10 cellular contexts compared by ENCODE assay signal in genomic region chr3:101938262-101938847, GRCh38.
DNase-seq lines count a peak whose midpoint lies in the region; ATAC-seq and TF ChIP-seq lines count a peak whose summit lies in the region.
"Had no signal": no experiment of that assay in that cellular context is flagged by ENCODE, and none has a peak within 500 bp of the region (broad histone marks: within the 10 kb centered on the region; RNA-seq: fewer than 3 reads in every experiment).

No MANE protein-coding gene starts in this region.

- H3K9me3 ChIP-seq in SK-N-SH (no peaks in the 10 kb centered on the region), RWPE2 (ENCODE audit: severe bottlenecking) (no peaks in the 10 kb centered on the region), smooth muscle cell (replicated peaks; ENCODE audit: low read depth) (no peaks in the 10 kb centered on the region), upper lobe of left lung (no peaks in the 10 kb centered on the region)

- no peak overlapping the region for H3K4me3 ChIP-seq in SK-N-SH (ENCODE audit: low read depth in 2 of 2, low read length in 1 of 2)
- no peak overlapping the region for H3K4me3 ChIP-seq in RWPE2 (ENCODE audit: severe bottlenecking)
- H3K4me3 ChIP-seq in smooth muscle cell: no peak overlapping the region
- H3K4me3 ChIP-seq in upper lobe of left lung: no peak overlapping the region

- H3F3A ChIP-seq in SK-N-SH (replicated peaks; ENCODE audit: insufficient read depth) (peaks cover 31% of the 10 kb centered on the region), smooth muscle cell (ENCODE audit: low read depth) (peaks cover 9% of the 10 kb centered on the region)

- H3K36me3 ChIP-seq in SK-N-SH (replicated peaks in 1 of 2; ENCODE audit: control insufficient read depth in 1 of 2, insufficient read depth in 2 of 2, low read length in 1 of 2): no peaks in the 10 kb centered on the region
- no peaks in the 10 kb centered on the region for H3K36me3 ChIP-seq in RWPE2 (ENCODE audit: low read depth)
- no peaks in the 10 kb centered on the region for H3K36me3 ChIP-seq in smooth muscle cell (ENCODE audit: low read depth)
- no peaks in the 10 kb centered on the region for H3K36me3 ChIP-seq in upper lobe of left lung

- H3K4me1 ChIP-seq in SK-N-SH (ENCODE audit: control insufficient read depth in 1 of 2, insufficient read depth in 2 of 2, low read depth in 1 of 2, low read length in 1 of 2) (peaks cover 10 to 57% of the 10 kb centered on the region in 2 experiments), RWPE2 (ENCODE audit: insufficient read depth, poor library complexity, severe bottlenecking) (peaks cover 39% of the 10 kb centered on the region), smooth muscle cell (ENCODE audit: low read depth) (peaks cover 22% of the 10 kb centered on the region), upper lobe of left lung (peaks cover 9 to 34% (median 27%) of the 10 kb centered on the region in 4 donors)

- no peak for TF ChIP-seq POLR2A in upper lobe of left lung (IDR thresholded peaks at IDR 0.05)

- TF ChIP-seq RAD21 in SK-N-SH (IDR thresholded peaks at IDR 0.05; ENCODE audit: low read length): no peak

- POLR2A ChIA-PET in SK-N-SH (lab: Yijun Ruan, JAX): no interaction called here

- H3K9me2 ChIP-seq in SK-N-SH: no peaks in the 10 kb centered on the region

- H4K20me1 ChIP-seq in SK-N-SH (ENCODE audit: insufficient read depth): no peaks in the 10 kb centered on the region
- H4K20me1 ChIP-seq in smooth muscle cell (ENCODE audit: low read depth): no peaks in the 10 kb centered on the region

- ATAC-seq in SK-N-SH treated with all-trans-retinoic acid at 6 μM for 48 hours (no peak), HG03060 (IDR thresholded peaks at IDR 0.05; ENCODE audit: low read depth, unreplicated experiment) (peak; percentile 30), RWPE2 (ENCODE audit: low read depth) (no peak), upper lobe of left lung (ENCODE audit: low FRiP score in 2 of 2) (no peak)

- H2AFZ ChIP-seq in SK-N-SH (ENCODE audit: low read depth) (peak overlapping the region; percentile 43), smooth muscle cell (ENCODE audit: low read depth) (peak overlapping the region; percentile 3)

- CTCF ChIA-PET in SK-N-SH (lab: Yijun Ruan, JAX): interaction anchor here (1.8 kb wide), 1 partner anchor 135 kb away, joined by 5 read pairs; no protein-coding TSS in a partner anchor

- peak overlapping the region; percentile 18; the same call in 1 of the 2 replicates for H3K9ac ChIP-seq in SK-N-SH
- H3K9ac ChIP-seq in smooth muscle cell (ENCODE audit: low read depth): peak overlapping the region; percentile 4

- DNase-seq in SK-N-SH (no peak), RWPE2 (ENCODE audit: low spot score) (no peak), smooth muscle cell (lab: John Stamatoyannopoulos, UW; ENCODE audit: unreplicated experiment) (no peak), upper lobe of left lung (no peak), C1 segment of cervical spinal cord (lab: John Stamatoyannopoulos, UW) (no peak), caudate nucleus (lab: John Stamatoyannopoulos, UW) (no peak)

- H3K79me2 ChIP-seq in SK-N-SH (ENCODE audit: insufficient read depth): no peaks in the 10 kb centered on the region
- H3K79me2 ChIP-seq in smooth muscle cell (ENCODE audit: low read depth): no peaks in the 10 kb centered on the region

- H3K27ac ChIP-seq in SK-N-SH (ENCODE audit: low read depth in 2 of 2, low read length in 1 of 2) (peak overlapping the region; percentile 89 to 96; a peak in 3 of 4 replicates), RWPE2 (ENCODE audit: poor library complexity, severe bottlenecking) (peak overlapping the region; percentile 82), smooth muscle cell (ENCODE audit: low read depth) (peak overlapping the region; percentile 97), upper lobe of left lung (peak overlapping the region in 1 of 4 donors; percentile 61), caudate nucleus (ENCODE audit: low read depth, low read length) (no peak overlapping the region)
- H3K27ac ChIP-seq: 22Rv1, VCaP had no signal

- no peaks in the 10 kb centered on the region for H3K27me3 ChIP-seq in SK-N-SH (ENCODE audit: insufficient read depth)
- no peaks in the 10 kb centered on the region for H3K27me3 ChIP-seq in RWPE2 (ENCODE audit: insufficient read depth, poor library complexity, severe bottlenecking)
- no peaks in the 10 kb centered on the region for H3K27me3 ChIP-seq in smooth muscle cell (ENCODE audit: low read depth)
- H3K27me3 ChIP-seq in upper lobe of left lung: no peaks in the 10 kb centered on the region

- TF ChIP-seq EP300 in SK-N-SH (IDR thresholded peaks at IDR 0.05; ENCODE audit: borderline replicate concordance in 1 of 2, low read depth in 1 of 2, low read length in 1 of 2) (no peak), upper lobe of left lung (IDR thresholded peaks at IDR 0.05) (no peak)

- H3K4me2 ChIP-seq in SK-N-SH (peak overlapping the region; percentile 63), smooth muscle cell (peak overlapping the region; percentile 78)

- WGBS in SK-N-SH (ENCODE audit: low lambda C conversion rate): 63% methylated on average over 2 of the region's 2 CpGs
- WGBS in smooth muscle cell (ENCODE audit: low lambda C conversion rate): 44% methylated on average over 2 of the region's 2 CpGs
- 17 to 25% methylated on average over 2 of the region's 2 CpGs for WGBS in upper lobe of left lung, 2 donors

- TF ChIP-seq CTCF in SK-N-SH (IDR thresholded peaks at IDR 0.05): no peak
- no peak for TF ChIP-seq CTCF in RWPE2 (IDR thresholded peaks at IDR 0.05; ENCODE audit: poor library complexity, severe bottlenecking)
- TF ChIP-seq CTCF in smooth muscle cell (IDR thresholded peaks at IDR 0.05; ENCODE audit: borderline replicate concordance, insufficient read depth, poor library complexity, severe bottlenecking): no peak
- no peak for TF ChIP-seq CTCF in upper lobe of left lung (IDR thresholded peaks at IDR 0.05)

TF ChIP-seq in SK-N-SH, 30 proteins besides CTCF, POLR2A, EP300 and RAD21 (continues in another document):
- no peak for TF ChIP-seq NRF1 (IDR thresholded peaks at IDR 0.05; ENCODE audit: low read depth, low read length)
- no peak for TF ChIP-seq RXRA (IDR thresholded peaks at IDR 0.05; ENCODE audit: borderline replicate concordance, low read depth)
- no peak for TF ChIP-seq SMC3 (IDR thresholded peaks at IDR 0.05; ENCODE audit: low read depth, low read length)
- no peak for TF ChIP-seq GATA2 (CRISPR knock-in tag; IDR thresholded peaks at IDR 0.05)
- no peak for TF ChIP-seq YY1 (IDR thresholded peaks at IDR 0.05; ENCODE audit: low read depth)
- no peak for TF ChIP-seq NFIC (IDR thresholded peaks at IDR 0.05; ENCODE audit: borderline replicate concordance)
- TF ChIP-seq EZH2phosphoT487 (IDR thresholded peaks at IDR 0.05; ENCODE audit: borderline replicate concordance, low read depth): no peak
- no peak for TF ChIP-seq TCF12 (IDR thresholded peaks at IDR 0.05)
- TF ChIP-seq RCOR1 (IDR thresholded peaks at IDR 0.05; ENCODE audit: low read length): no peak
- TF ChIP-seq, protein P1, sequence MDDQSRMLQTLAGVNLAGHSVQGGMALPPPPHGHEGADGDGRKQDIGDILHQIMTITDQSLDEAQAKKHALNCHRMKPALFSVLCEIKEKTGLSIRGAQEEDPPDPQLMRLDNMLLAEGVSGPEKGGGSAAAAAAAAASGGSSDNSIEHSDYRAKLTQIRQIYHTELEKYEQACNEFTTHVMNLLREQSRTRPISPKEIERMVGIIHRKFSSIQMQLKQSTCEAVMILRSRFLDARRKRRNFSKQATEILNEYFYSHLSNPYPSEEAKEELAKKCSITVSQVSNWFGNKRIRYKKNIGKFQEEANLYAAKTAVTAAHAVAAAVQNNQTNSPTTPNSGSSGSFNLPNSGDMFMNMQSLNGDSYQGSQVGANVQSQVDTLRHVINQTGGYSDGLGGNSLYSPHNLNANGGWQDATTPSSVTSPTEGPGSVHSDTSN (IDR thresholded peaks at IDR 0.05): no peak
- no peak for TF ChIP-seq FOXJ3 (CRISPR knock-in tag; IDR thresholded peaks at IDR 0.05)
- no peak for TF ChIP-seq MXI1 (IDR thresholded peaks at IDR 0.05; ENCODE audit: low read depth, low read length)
- no peak for TF ChIP-seq FOSL2 (IDR thresholded peaks at IDR 0.05; ENCODE audit: borderline replicate concordance, low read depth)

TF ChIP-seq in SK-N-SH treated with all-trans-retinoic acid at 6 μM for 48 hours, 23 proteins besides CTCF, POLR2A, EP300 and RAD21:
- TF ChIP-seq ARNTL (CRISPR knock-in tag; IDR thresholded peaks at IDR 0.05; ENCODE audit: borderline replicate concordance, low read depth) (no peak), OSR1 (CRISPR knock-in tag; IDR thresholded peaks at IDR 0.05) (no peak), ZFP3 (CRISPR knock-in tag; IDR thresholded peaks at IDR 0.05) (no peak), TCF4 (CRISPR knock-in tag; IDR thresholded peaks at IDR 0.05; ENCODE audit: borderline replicate concordance) (no peak), SNAI2 (CRISPR knock-in tag; IDR thresholded peaks at IDR 0.05) (no peak), ZFP30 (CRISPR knock-in tag; IDR thresholded peaks at IDR 0.05) (no peak)
TF ChIP-seq in SK-N-SH treated with all-trans-retinoic acid at 6 μM for 48 hours: peak in this region for 0.
